Comparison of ENCODE assay signal across 8 cellular contexts in the genomic region with DNA sequence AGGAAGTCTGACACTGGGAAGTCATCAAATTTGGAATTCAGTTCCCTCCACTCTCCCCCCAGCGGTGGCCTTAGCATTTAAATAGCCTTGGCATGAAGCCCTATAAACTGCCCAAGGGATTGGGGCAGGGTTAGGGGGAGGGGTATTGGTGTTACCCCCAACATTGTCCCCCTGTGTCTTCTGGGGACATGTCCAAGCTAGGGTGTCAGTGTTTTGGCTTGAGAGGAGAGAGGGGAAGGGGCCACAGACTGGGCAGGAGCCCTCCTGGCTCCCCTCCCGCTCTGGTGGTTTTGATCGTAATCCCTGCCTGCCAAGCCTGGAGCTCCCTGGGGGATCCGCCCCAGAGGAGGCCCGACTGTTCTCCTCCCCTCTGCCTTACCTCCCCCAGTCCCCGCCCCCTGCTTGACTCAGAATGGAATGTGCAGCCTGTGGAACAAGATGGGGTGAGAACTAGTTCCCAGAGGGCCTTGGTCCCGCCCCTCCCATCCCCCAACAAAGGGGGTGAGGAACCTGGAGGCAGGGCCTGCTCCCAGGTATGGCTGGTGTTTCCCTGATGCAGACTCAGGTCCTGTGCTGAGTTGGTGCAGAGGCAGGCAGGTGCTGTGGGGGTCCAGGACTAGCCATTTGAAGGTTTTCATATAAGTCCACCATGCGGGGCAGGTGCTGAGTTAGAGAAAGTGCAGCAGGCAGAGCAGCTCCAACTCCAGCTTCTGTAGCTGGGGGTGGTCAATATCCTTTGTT. TPM values are rescaled to one million over a fixed set of nuclear protein-coding genes. Genes with fewer than 3 reads are reported as not detected.
DNase-seq lines count a peak whose midpoint lies in the region; ATAC-seq and TF ChIP-seq lines count a peak whose summit lies in the region.

No MANE protein-coding gene starts in this region.

- peaks cover under 1% of the 10 kb centered on the region for H3K4me1 Mint-ChIP-seq in stimulated activated naive CD8-positive, alpha-beta T cell treated with anti-CD3 and anti-CD28 coated beads, Interleukin-15, amount 100 ng/mL, for 72 hours
- H3K4me1 Mint-ChIP-seq in activated CD8-positive, alpha-beta T cell treated with anti-CD3 and anti-CD28 coated beads for 36 hours (ENCODE audit: low read depth): peaks cover 3% of the 10 kb centered on the region

- H3K27ac ChIP-seq in coronary artery (peak overlapping the region; percentile 80 to 91), right lobe of liver (peak overlapping the region in 2 of 3 donors; percentile 33 to 51), uterus (peak overlapping the region; percentile 94 to 99)

- TF ChIP-seq POLR2A in right lobe of liver (IDR thresholded peaks at IDR 0.05) (no peak), uterus (IDR thresholded peaks at IDR 0.05) (peak; percentile 15 to 47)

- TF ChIP-seq CTCF in coronary artery (IDR thresholded peaks at IDR 0.05) (no peak), right lobe of liver (IDR thresholded peaks at IDR 0.05) (no peak), uterus (IDR thresholded peaks at IDR 0.05) (no peak)
- no peak for TF ChIP-seq CTCF in activated CD8-positive, alpha-beta T cell treated with anti-CD3 and anti-CD28 coated beads for 36 hours (IDR thresholded peaks at IDR 0.05)

- H3K36me3 Mint-ChIP-seq in activated CD8-positive, alpha-beta T cell treated with anti-CD3 and anti-CD28 coated beads for 36 hours (ENCODE audit: low read depth): no peaks in the 10 kb centered on the region

- H3K36me3 ChIP-seq in right lobe of liver: no peaks in the 10 kb centered on the region
- H3K36me3 ChIP-seq in uterus: no peaks in the 10 kb centered on the region

- no peaks in the 10 kb centered on the region for H3K9me3 Mint-ChIP-seq in stimulated activated naive CD8-positive, alpha-beta T cell treated with anti-CD3 and anti-CD28 coated beads, Interleukin-15, amount 100 ng/mL, for 72 hours
- H3K9me3 Mint-ChIP-seq in activated CD8-positive, alpha-beta T cell treated with anti-CD3 and anti-CD28 coated beads for 36 hours: no peaks in the 10 kb centered on the region

- peak overlapping the region; percentile 55 for H3K4me3 ChIP-seq in coronary artery
- H3K4me3 ChIP-seq in right lobe of liver: no peak overlapping the region
- H3K4me3 ChIP-seq in uterus: peak overlapping the region in 1 of 2 donors; percentile 7

- H3K4me1 ChIP-seq in right lobe of liver (peaks cover 0 to 75% (median 40%) of the 10 kb centered on the region in 4 donors), uterus (peaks cover 24 to 61% of the 10 kb centered on the region in 2 donors)

- intact Hi-C loops in right lobe of liver (cut with DNase I) (loop anchor here in 1 of 2 donors (5.0 kb wide), 1 partner anchor 47 kb away; no protein-coding TSS in a partner anchor), uterus (cut with DNase I; ENCODE audit: low total_unique reads) (no loop called here)
- intact Hi-C loops in activated CD8-positive, alpha-beta T cell treated with anti-CD3 and anti-CD28 coated beads for 36 hours (cut with micrococcal nuclease): no loop called here

- CTCF ChIA-PET in activated CD8-positive, alpha-beta T cell treated with anti-CD3 and anti-CD28 coated beads for 36 hours (lab: Charles Lee): no interaction called here

- no peak overlapping the region for H3K4me3 Mint-ChIP-seq in stimulated activated naive CD8-positive, alpha-beta T cell treated with anti-CD3 and anti-CD28 coated beads, Interleukin-15, amount 100 ng/mL, for 72 hours
- H3K4me3 Mint-ChIP-seq in activated CD8-positive, alpha-beta T cell treated with anti-CD3 and anti-CD28 coated beads for 36 hours: no peak overlapping the region

- POLR2A ChIA-PET in activated CD8-positive, alpha-beta T cell treated with anti-CD3 and anti-CD28 coated beads for 36 hours (lab: Charles Lee): no interaction called here

- H3K27ac Mint-ChIP-seq in stimulated activated naive CD8-positive, alpha-beta T cell treated with anti-CD3 and anti-CD28 coated beads, Interleukin-15, amount 100 ng/mL, for 72 hours: no peak overlapping the region
- H3K27ac Mint-ChIP-seq in activated CD8-positive, alpha-beta T cell treated with anti-CD3 and anti-CD28 coated beads for 36 hours: no peak overlapping the region

- DNase-seq in G401 (ENCODE audit: low spot score): peak; percentile 9
- peak; percentile 83 for DNase-seq in NCI-H2196 treated with DMSO at 0.1 percent for 48 hours (lab: John Stamatoyannopoulos, UW; ENCODE audit: unreplicated experiment)
- DNase-seq in coronary artery (ENCODE audit: low spot score): peak; percentile 96
- DNase-seq in right lobe of liver: peak; percentile 70 to 78 (median 75)
- DNase-seq in uterus: peak; percentile 88 to 97
- no peak for DNase-seq in stimulated activated naive CD8-positive, alpha-beta T cell treated with anti-CD3 and anti-CD28 coated beads, Interleukin-15, amount 100 ng/mL, for 72 hours
- no peak for DNase-seq in activated CD8-positive, alpha-beta T cell treated with anti-CD3 and anti-CD28 coated beads for 36 hours

- peaks cover 44% of the 10 kb centered on the region for H3K27me3 Mint-ChIP-seq in stimulated activated naive CD8-positive, alpha-beta T cell treated with anti-CD3 and anti-CD28 coated beads, Interleukin-15, amount 100 ng/mL, for 72 hours
- H3K27me3 Mint-ChIP-seq in activated CD8-positive, alpha-beta T cell treated with anti-CD3 and anti-CD28 coated beads for 36 hours: peaks cover 33% of the 10 kb centered on the region

- WGBS in right lobe of liver (ENCODE audit: insufficient coverage, low coverage, low lambda C conversion rate, missing lambda C conversion rate): 44% methylated on average over 4 of the region's 8 CpGs

- ATAC-seq in right lobe of liver (peak; percentile 46 to 70 (median 60)), HG03025 (IDR thresholded peaks at IDR 0.05; ENCODE audit: low FRiP score, unreplicated experiment) (no peak)
- no peak for ATAC-seq in stimulated activated naive CD8-positive, alpha-beta T cell treated with anti-CD3 and anti-CD28 coated beads, Interleukin-15, amount 100 ng/mL, for 72 hours
- no peak for ATAC-seq in activated CD8-positive, alpha-beta T cell treated with anti-CD3 and anti-CD28 coated beads for 36 hours

- H3K9me3 ChIP-seq in right lobe of liver (no peaks in the 10 kb centered on the region), uterus (no peaks in the 10 kb centered on the region)

- in situ Hi-C loops in G401 (cut with HindIII; ENCODE audit: low sequenced_read_pairs): no loop called here

- H3K27me3 ChIP-seq in right lobe of liver (no peaks in the 10 kb centered on the region), uterus (no peaks in the 10 kb centered on the region)

RNA-seq across cellular contexts. Expression of gene SOX13, which starts 7.4 kb away (rescaled TPM):
- 0.06 TPM in 1 of 2 replicates, not detected in the other for total RNA-seq in G401 (2014; rRNA removed; shearing (Covaris generic))
- total RNA-seq in right lobe of liver: 10 to 100 TPM; 12.5 to 29.1 (median 17.1) TPM
- total RNA-seq in uterus: 100 to 1,000 TPM in 1 of 4 donors, 10 to 100 TPM in 3; 15.7 to 139 (median 37.9) TPM
- 1 to 10 TPM; 1.6 to 1.7 TPM for total RNA-seq in activated CD8-positive, alpha-beta T cell treated with anti-CD3 and anti-CD28 coated beads for 36 hours

Comparison
In these comparisons a context has a peak if more than half of its experiments do, and no peak if none do; other contexts are left out.
1. DNase-seq: peak in G401 (single experiment), NCI-H2196 treated with DMSO at 0.1 percent for 48 hours (single experiment), coronary artery (single experiment), right lobe of liver (3 of 3) and uterus (2 of 2); none in stimulated activated naive CD8-positive, alpha-beta T cell treated with anti-CD3 and anti-CD28 coated beads, Interleukin-15, amount 100 ng/mL, for 72 hours (0 of 2) and activated CD8-positive, alpha-beta T cell treated with anti-CD3 and anti-CD28 coated beads for 36 hours (single experiment).
2. H3K27ac ChIP-seq: peak in every context shown above with its lines; median percentile 96 in uterus; 86 in coronary artery; 42 in right lobe of liver.
3. ATAC-seq: peak in right lobe of liver (4 of 4); none in stimulated activated naive CD8-positive, alpha-beta T cell treated with anti-CD3 and anti-CD28 coated beads, Interleukin-15, amount 100 ng/mL, for 72 hours (single experiment), activated CD8-positive, alpha-beta T cell treated with anti-CD3 and anti-CD28 coated beads for 36 hours (single experiment) and HG03025 (single experiment).
4. RNA of gene SOX13, which starts 7.4 kb away (total RNA-seq): 15.7 to 139 TPM in uterus and 12.5 to 29.1 TPM in right lobe of liver; 1.6 to 1.7 TPM in activated CD8-positive, alpha-beta T cell treated with anti-CD3 and anti-CD28 coated beads for 36 hours and 0.06 TPM in G401; every median in the first group is over 4 times any median in the second.